In the genomic region with DNA sequence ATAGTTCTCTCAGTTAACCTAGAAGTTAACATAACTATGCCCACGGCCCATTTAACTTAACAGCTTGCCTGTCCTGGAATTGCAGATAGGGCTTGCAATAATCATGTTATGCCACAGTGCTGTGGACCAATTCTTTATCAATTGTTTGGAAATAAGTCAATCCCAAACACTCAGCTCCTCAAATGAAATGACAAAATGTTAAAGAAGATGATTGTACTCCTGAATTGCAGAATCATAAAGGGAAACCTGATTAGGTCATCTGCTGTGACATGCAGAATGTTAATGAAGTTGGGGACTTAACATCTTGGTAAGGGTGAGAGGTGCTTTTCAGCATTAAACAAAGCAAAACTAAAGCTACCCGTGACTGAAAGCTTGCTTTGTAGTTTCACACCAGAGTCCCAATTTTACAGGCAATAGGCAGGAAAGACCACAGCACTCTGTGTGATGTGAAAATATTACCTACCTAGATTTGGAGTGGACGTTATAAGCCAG, we compare ENCODE assay signal across 13 cellular contexts.
A peak's percentile ranks its signal among the peaks of the same experiment; 100 is the strongest.
DNase-seq lines count a peak whose midpoint lies in the region; ATAC-seq and TF ChIP-seq lines count a peak whose summit lies in the region.
"Had no signal": no experiment of that assay in that cellular context is flagged by ENCODE, and none has a peak within 500 bp of the region (broad histone marks: within the 10 kb centered on the region; RNA-seq: fewer than 3 reads in every experiment).

No MANE protein-coding gene starts in this region.

- H3K4me1 Mint-ChIP-seq in WTC11, result peaks cover 44% of the 10 kb centered on the region
- no peaks in the 10 kb centered on the region for H3K4me1 Mint-ChIP-seq in activated CD8-positive, alpha-beta T cell treated with anti-CD3 and anti-CD28 coated beads, Interleukin-2, amount 10 ng/mL, durations not matched to agents 7 days and 5 days (ENCODE audit: low read depth)
- H3K4me1 Mint-ChIP-seq: CD4-positive, alpha-beta memory T cell had no signal

- peak overlapping the region; percentile 86 for H3K27ac Mint-ChIP-seq in WTC11
- H3K27ac Mint-ChIP-seq in activated CD8-positive, alpha-beta T cell treated with anti-CD3 and anti-CD28 coated beads, Interleukin-2, amount 10 ng/mL, durations not matched to agents 7 days and 5 days, result no peak overlapping the region
- H3K27ac Mint-ChIP-seq: CD4-positive, alpha-beta memory T cell had no signal

- H3K27ac ChIP-seq in osteoblast (ENCODE audit: low read depth, low read length), result no peak overlapping the region
- H3K27ac ChIP-seq: brain microvascular endothelial cell, heart left ventricle, transverse colon had no signal

- H3K27me3 Mint-ChIP-seq in WTC11 (ENCODE audit: low read depth), result no peaks in the 10 kb centered on the region; the same call in 1 of the 2 replicates
- no peaks in the 10 kb centered on the region for H3K27me3 Mint-ChIP-seq in activated CD8-positive, alpha-beta T cell treated with anti-CD3 and anti-CD28 coated beads, Interleukin-2, amount 10 ng/mL, durations not matched to agents 7 days and 5 days (ENCODE audit: low read depth)

- H3K79me2 ChIP-seq in osteoblast (ENCODE audit: insufficient read depth, low read length), result no peaks in the 10 kb centered on the region

- TF ChIP-seq CTCF in WTC11 (IDR thresholded peaks at IDR 0.05) (no peak), osteoblast (IDR thresholded peaks at IDR 0.05; ENCODE audit: extremely low read depth, low read depth, low read length) (no peak)

- H4K20me1 ChIP-seq in osteoblast (ENCODE audit: insufficient read depth, low read length), result no peaks in the 10 kb centered on the region

- H3K27me3 ChIP-seq in osteoblast (ENCODE audit: insufficient read depth, low read length), result no peaks in the 10 kb centered on the region
- H3K27me3 ChIP-seq: brain microvascular endothelial cell, transverse colon had no signal

- ATAC-seq in GM18867 (IDR thresholded peaks at IDR 0.05; ENCODE audit: unreplicated experiment) (peak; percentile 62), HG03432 (IDR thresholded peaks at IDR 0.05; ENCODE audit: unreplicated experiment) (peak; percentile 73), WTC11 (peak; percentile 69), HG03442 (IDR thresholded peaks at IDR 0.05; ENCODE audit: unreplicated experiment) (no peak), HG02759 (IDR thresholded peaks at IDR 0.05; ENCODE audit: unreplicated experiment) (no peak)
- ATAC-seq in activated CD8-positive, alpha-beta T cell treated with anti-CD3 and anti-CD28 coated beads, Interleukin-2, amount 10 ng/mL, durations not matched to agents 7 days and 5 days, result no peak
- ATAC-seq: heart left ventricle had no signal

- POLR2A ChIA-PET in WTC11 (lab: Charles Lee), result no interaction called here
- POLR2A ChIA-PET in activated CD8-positive, alpha-beta T cell treated with anti-CD3 and anti-CD28 coated beads, Interleukin-2, amount 10 ng/mL, durations not matched to agents 7 days and 5 days (lab: Charles Lee), result no interaction called here

- DNase-seq in WTC11 (ENCODE audit: low spot score), result no peak
- no peak for DNase-seq in osteoblast (ENCODE audit: insufficient read length, low spot score, missing footprints)
- no peak for DNase-seq in AG08395 (ENCODE audit: low spot score)
- DNase-seq in activated CD8-positive, alpha-beta T cell treated with anti-CD3 and anti-CD28 coated beads, Interleukin-2, amount 10 ng/mL, durations not matched to agents 7 days and 5 days, result no peak
- DNase-seq: brain microvascular endothelial cell; CD4-positive, alpha-beta memory T cell; heart left ventricle; stimulated activated CD4-positive, alpha-beta T cell treated with anti-CD3 and anti-CD28 coated beads, Interleukin-12 subunit alpha, Interleukin-12 subunit beta, amount 100 ng/mL, for 4 hours; transverse colon had no signal

- H3K4me1 ChIP-seq in osteoblast (ENCODE audit: insufficient read depth, low read length), result no peaks in the 10 kb centered on the region
- H3K4me1 ChIP-seq: heart left ventricle, transverse colon had no signal

- H3K4me3 ChIP-seq in osteoblast (ENCODE audit: insufficient read depth, low read length), result peak overlapping the region; percentile 50
- H3K4me3 ChIP-seq: heart left ventricle, transverse colon had no signal

- H3K4me2 ChIP-seq in osteoblast (ENCODE audit: insufficient read depth, low read length), result peak overlapping the region; percentile 71

- CTCF ChIA-PET in WTC11 (lab: Charles Lee), result no interaction called here
- CTCF ChIA-PET in activated CD8-positive, alpha-beta T cell treated with anti-CD3 and anti-CD28 coated beads, Interleukin-2, amount 10 ng/mL, durations not matched to agents 7 days and 5 days (lab: Charles Lee), result no interaction called here

- H3K4me3 Mint-ChIP-seq in WTC11, result peak overlapping the region; percentile 28
- H3K4me3 Mint-ChIP-seq in activated CD8-positive, alpha-beta T cell treated with anti-CD3 and anti-CD28 coated beads, Interleukin-2, amount 10 ng/mL, durations not matched to agents 7 days and 5 days, result no peak overlapping the region
- H3K4me3 Mint-ChIP-seq: CD4-positive, alpha-beta memory T cell had no signal

- no peaks in the 10 kb centered on the region for H3K36me3 ChIP-seq in osteoblast (ENCODE audit: insufficient read depth, low read length)
- H3K36me3 ChIP-seq: brain microvascular endothelial cell, heart left ventricle, transverse colon had no signal

- peak overlapping the region; percentile 49 for H2AFZ ChIP-seq in osteoblast (ENCODE audit: low read length)

- no peaks in the 10 kb centered on the region for H3K9me3 ChIP-seq in osteoblast (ENCODE audit: low read depth, low read length)
- H3K9me3 ChIP-seq: heart left ventricle, transverse colon had no signal

- H3K36me3 Mint-ChIP-seq in WTC11, result no peaks in the 10 kb centered on the region
- H3K36me3 Mint-ChIP-seq in activated CD8-positive, alpha-beta T cell treated with anti-CD3 and anti-CD28 coated beads, Interleukin-2, amount 10 ng/mL, durations not matched to agents 7 days and 5 days (ENCODE audit: low read depth), result no peaks in the 10 kb centered on the region
- H3K36me3 Mint-ChIP-seq: CD4-positive, alpha-beta memory T cell had no signal

- no peaks in the 10 kb centered on the region for H3K9me3 Mint-ChIP-seq in WTC11
- H3K9me3 Mint-ChIP-seq in activated CD8-positive, alpha-beta T cell treated with anti-CD3 and anti-CD28 coated beads, Interleukin-2, amount 10 ng/mL, durations not matched to agents 7 days and 5 days (ENCODE audit: insufficient read depth), result no peaks in the 10 kb centered on the region
- H3K9me3 Mint-ChIP-seq: CD4-positive, alpha-beta memory T cell had no signal

TF ChIP-seq in WTC11, 78 proteins besides CTCF, POLR2A, EP300 and RAD21 (continues in another document):
- TF ChIP-seq ETV6 (CRISPR knock-in tag; IDR thresholded peaks at IDR 0.05) (no peak), ZNF138 (CRISPR knock-in tag; conservative IDR thresholded peaks at IDR 0.05) (no peak), IRF2 (CRISPR knock-in tag; IDR thresholded peaks at IDR 0.05; ENCODE audit: borderline replicate concordance, low read depth) (no peak), FOXP1 (CRISPR knock-in tag; IDR thresholded peaks at IDR 0.05; ENCODE audit: borderline replicate concordance) (no peak), ESRRA (CRISPR knock-in tag; IDR thresholded peaks at IDR 0.05; ENCODE audit: borderline replicate concordance) (no peak), NR2C2 (CRISPR knock-in tag; IDR thresholded peaks at IDR 0.05) (no peak), NFE2L1 (CRISPR knock-in tag; IDR thresholded peaks at IDR 0.05) (no peak), JAZF1 (CRISPR knock-in tag; IDR thresholded peaks at IDR 0.05) (no peak), SP1 (CRISPR knock-in tag; conservative IDR thresholded peaks at IDR 0.05) (0 out of 2 replicates have a peak, but pooled peaks have one; percentile 13)
- TF ChIP-seq, protein P1, sequence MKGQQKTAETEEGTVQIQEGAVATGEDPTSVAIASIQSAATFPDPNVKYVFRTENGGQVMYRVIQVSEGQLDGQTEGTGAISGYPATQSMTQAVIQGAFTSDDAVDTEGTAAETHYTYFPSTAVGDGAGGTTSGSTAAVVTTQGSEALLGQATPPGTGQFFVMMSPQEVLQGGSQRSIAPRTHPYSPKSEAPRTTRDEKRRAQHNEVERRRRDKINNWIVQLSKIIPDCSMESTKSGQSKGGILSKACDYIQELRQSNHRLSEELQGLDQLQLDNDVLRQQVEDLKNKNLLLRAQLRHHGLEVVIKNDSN (CRISPR knock-in tag; IDR thresholded peaks at IDR 0.05), result no peak
- TF ChIP-seq, protein P2, sequence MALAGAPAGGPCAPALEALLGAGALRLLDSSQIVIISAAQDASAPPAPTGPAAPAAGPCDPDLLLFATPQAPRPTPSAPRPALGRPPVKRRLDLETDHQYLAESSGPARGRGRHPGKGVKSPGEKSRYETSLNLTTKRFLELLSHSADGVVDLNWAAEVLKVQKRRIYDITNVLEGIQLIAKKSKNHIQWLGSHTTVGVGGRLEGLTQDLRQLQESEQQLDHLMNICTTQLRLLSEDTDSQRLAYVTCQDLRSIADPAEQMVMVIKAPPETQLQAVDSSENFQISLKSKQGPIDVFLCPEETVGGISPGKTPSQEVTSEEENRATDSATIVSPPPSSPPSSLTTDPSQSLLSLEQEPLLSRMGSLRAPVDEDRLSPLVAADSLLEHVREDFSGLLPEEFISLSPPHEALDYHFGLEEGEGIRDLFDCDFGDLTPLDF (CRISPR knock-in tag; IDR thresholded peaks at IDR 0.05), result no peak
- TF ChIP-seq, protein P3, sequence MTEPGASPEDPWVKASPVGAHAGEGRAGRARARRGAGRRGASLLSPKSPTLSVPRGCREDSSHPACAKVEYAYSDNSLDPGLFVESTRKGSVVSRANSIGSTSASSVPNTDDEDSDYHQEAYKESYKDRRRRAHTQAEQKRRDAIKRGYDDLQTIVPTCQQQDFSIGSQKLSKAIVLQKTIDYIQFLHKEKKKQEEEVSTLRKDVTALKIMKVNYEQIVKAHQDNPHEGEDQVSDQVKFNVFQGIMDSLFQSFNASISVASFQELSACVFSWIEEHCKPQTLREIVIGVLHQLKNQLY (CRISPR knock-in tag; IDR thresholded peaks at IDR 0.05), result no peak
- TF ChIP-seq, protein P4, sequence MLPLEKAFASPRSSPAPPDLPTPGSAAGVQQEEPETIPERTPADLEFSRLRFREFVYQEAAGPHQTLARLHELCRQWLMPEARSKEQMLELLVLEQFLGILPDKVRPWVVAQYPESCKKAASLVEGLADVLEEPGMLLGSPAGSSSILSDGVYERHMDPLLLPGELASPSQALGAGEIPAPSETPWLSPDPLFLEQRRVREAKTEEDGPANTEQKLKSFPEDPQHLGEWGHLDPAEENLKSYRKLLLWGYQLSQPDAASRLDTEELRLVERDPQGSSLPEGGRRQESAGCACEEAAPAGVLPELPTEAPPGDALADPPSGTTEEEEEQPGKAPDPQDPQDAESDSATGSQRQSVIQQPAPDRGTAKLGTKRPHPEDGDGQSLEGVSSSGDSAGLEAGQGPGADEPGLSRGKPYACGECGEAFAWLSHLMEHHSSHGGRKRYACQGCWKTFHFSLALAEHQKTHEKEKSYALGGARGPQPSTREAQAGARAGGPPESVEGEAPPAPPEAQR (CRISPR knock-in tag; IDR thresholded peaks at IDR 0.05), result no peak

Comparison
In these comparisons a context has a peak if more than half of its experiments do, and no peak if none do; other contexts are left out.
1. ATAC-seq: peak in GM18867 (single experiment), HG03432 (single experiment) and WTC11 (single experiment); none in HG03442 (single experiment), HG02759 (single experiment) and activated CD8-positive, alpha-beta T cell treated with anti-CD3 and anti-CD28 coated beads, Interleukin-2, amount 10 ng/mL, durations not matched to agents 7 days and 5 days (single experiment).